13 cellular contexts compared by ENCODE assay signal in genomic region chr10:51743146-51743545, GRCh38. TPM values are rescaled to one million over a fixed set of nuclear protein-coding genes. Genes with fewer than 3 reads are reported as not detected.
DNase-seq lines count a peak whose midpoint lies in the region; ATAC-seq lines count a peak whose summit lies in the region.
"Had no signal": no experiment of that assay in that cellular context is flagged by ENCODE, and none has a peak within 500 bp of the region (broad histone marks: within the 10 kb centered on the region; RNA-seq: fewer than 3 reads in every experiment).

No MANE protein-coding gene starts in this region.

- no peak overlapping the region for H3K4me3 Mint-ChIP-seq in activated T-cell treated with anti-CD3 and anti-CD28 coated beads, Interleukin-2, amount 50 U/mL, for 4 hours

- no peaks in the 10 kb centered on the region for H3K36me3 ChIP-seq in H7 (replicated peaks; ENCODE audit: control insufficient read depth, insufficient read depth, low read length)
- H3K36me3 ChIP-seq: prostate gland had no signal

- no peaks in the 10 kb centered on the region for H3K4me1 Mint-ChIP-seq in activated T-cell treated with anti-CD3 and anti-CD28 coated beads, Interleukin-2, amount 50 U/mL, for 4 hours (ENCODE audit: low read depth)

- H3K4me3 ChIP-seq in H7 (ENCODE audit: insufficient read depth, low read depth, low read length), result no peak overlapping the region
- H3K4me3 ChIP-seq: prostate gland had no signal

- no peaks in the 10 kb centered on the region for H3K9me3 Mint-ChIP-seq in activated T-cell treated with anti-CD3 and anti-CD28 coated beads, Interleukin-2, amount 50 U/mL, for 4 hours

- no peaks in the 10 kb centered on the region for H3K27me3 Mint-ChIP-seq in activated T-cell treated with anti-CD3 and anti-CD28 coated beads, Interleukin-2, amount 50 U/mL, for 4 hours (ENCODE audit: low read depth)

- H3K27me3 ChIP-seq in H7 (ENCODE audit: control insufficient read depth, insufficient read depth, low read length), result no peaks in the 10 kb centered on the region

- no peaks in the 10 kb centered on the region for H3K36me3 Mint-ChIP-seq in activated T-cell treated with anti-CD3 and anti-CD28 coated beads, Interleukin-2, amount 50 U/mL, for 4 hours (ENCODE audit: insufficient read depth)

- DNase-seq in DMS 273 (lab: John Stamatoyannopoulos, UW; ENCODE audit: unreplicated experiment) (peak; percentile 63), astrocyte of the hippocampus (ENCODE audit: low read depth, low spot score) (peak; percentile 1), H7 (no peak), pons (ENCODE audit: low spot score) (no peak)
- DNase-seq in stimulated activated CD4-positive, alpha-beta T cell treated with anti-CD3 and anti-CD28 coated beads, Interleukin-4, amount 100 ng/mL, for 4 hours, result no peak
- no peak for DNase-seq in activated T-cell treated with anti-CD3 and anti-CD28 coated beads, Interleukin-2, amount 50 U/mL, for 4 hours
- DNase-seq: activated CD4-positive, CD25-positive, alpha-beta regulatory T cell treated with anti-CD3 and anti-CD28 coated beads, Interleukin-2, amount 50 U/mL, for 72 hours; Caco-2; caudate nucleus; stimulated activated naive CD8-positive, alpha-beta T cell treated with anti-CD3 and anti-CD28 coated beads, Interleukin-15, Interleukin-2, amounts not matched to agents 100 U/mL and 50 U/mL, for 24 hours had no signal

- ATAC-seq in GM19397 (IDR thresholded peaks at IDR 0.05; ENCODE audit: unreplicated experiment) (peak; percentile 98), HG03064 (IDR thresholded peaks at IDR 0.05; ENCODE audit: low read depth, unreplicated experiment) (peak; percentile 96)
- no peak for ATAC-seq in activated T-cell treated with anti-CD3 and anti-CD28 coated beads, Interleukin-2, amount 50 U/mL, for 4 hours
- ATAC-seq: stimulated activated naive CD8-positive, alpha-beta T cell treated with anti-CD3 and anti-CD28 coated beads, Interleukin-15, Interleukin-2, amounts not matched to agents 100 U/mL and 50 U/mL, for 24 hours had no signal

RNA-seq across cellular contexts. Expression of gene CSTF2T, which starts 43.8 kb away (rescaled TPM):
- 21.5 and 25.6 TPM in 2 replicates for total RNA-seq in H7 (2014; rRNA removed; shearing (Covaris generic))
- total RNA-seq in activated T-cell treated with anti-CD3 and anti-CD28 coated beads, Interleukin-2, amount 50 U/mL, for 4 hours, result 10 to 100 TPM; 31.2 to 34.3 (median 32.4) TPM

Comparison
In these comparisons a context has a peak if more than half of its experiments do, and no peak if none do; other contexts are left out.
1. DNase-seq: peak in DMS 273 (single experiment) and astrocyte of the hippocampus (single experiment); none in H7 (single experiment), stimulated activated CD4-positive, alpha-beta T cell treated with anti-CD3 and anti-CD28 coated beads, Interleukin-4, amount 100 ng/mL, for 4 hours (0 of 2), pons (single experiment) and activated T-cell treated with anti-CD3 and anti-CD28 coated beads, Interleukin-2, amount 50 U/mL, for 4 hours (single experiment).
2. ATAC-seq: peak in GM19397 (single experiment) and HG03064 (single experiment); none in activated T-cell treated with anti-CD3 and anti-CD28 coated beads, Interleukin-2, amount 50 U/mL, for 4 hours (0 of 2).